ENCODE assay signal across 27 cellular contexts in genomic region chr5:3287516-3287915, GRCh38.
"Had no signal": no experiment of that assay in that cellular context is flagged by ENCODE, and none has a peak within 500 bp of the region (broad histone marks: within the 10 kb centered on the region; RNA-seq: fewer than 3 reads in every experiment).

No MANE protein-coding gene starts in this region.

- H3K27ac ChIP-seq: brain microvascular endothelial cell, coronary artery, dorsolateral prefrontal cortex, esophagus muscularis mucosa, foreskin keratinocyte, gastrocnemius medialis, heart left ventricle had no signal

- DNase-seq: activated CD4-positive, alpha-beta T cell treated with anti-CD3 and anti-CD28 coated beads for 1 hour; activated CD4-positive, alpha-beta T cell treated with anti-CD3 and anti-CD28 coated beads for 48 hours; activated CD4-positive, alpha-beta T cell treated with anti-CD3 and anti-CD28 coated beads, Interleukin-2, amount 50 U/mL, for 1 hour; activated CD4-positive, alpha-beta T cell treated with anti-CD3 and anti-CD28 coated beads, Interleukin-2, amount 50 U/mL, for 48 hours; activated CD8-positive, alpha-beta memory T cell treated with anti-CD3 and anti-CD28 coated beads for 24 hours; activated CD8-positive, alpha-beta T cell treated with anti-CD3 and anti-CD28 coated beads for 36 hours; activated effector memory CD4-positive, alpha-beta T cell treated with Interleukin-2 at 50 U/mL for 16 hours; activated gamma-delta T cell treated with Interleukin-2 at 50 U/mL for 16 hours; activated naive CD4-positive, alpha-beta T cell treated with anti-CD3 and anti-CD28 coated beads, Interleukin-2, amount 50 U/mL, for 16 hours; activated naive CD4-positive, alpha-beta T cell treated with Interleukin-2 at 50 U/mL for 16 hours; activated T-cell treated with anti-CD3 and anti-CD28 coated beads, Interleukin-2, amount 50 U/mL, for 4 hours; amniotic stem cell; anterior cingulate cortex; brain microvascular endothelial cell; dorsolateral prefrontal cortex; effector memory CD4-positive, alpha-beta T cell; erythroblast; foreskin keratinocyte; gastrocnemius medialis; glutamatergic neuron; heart left ventricle; T-helper 2 cell had no signal

- H3K9me3 ChIP-seq: esophagus muscularis mucosa, gastrocnemius medialis, heart left ventricle had no signal

- FAIRE-seq: astrocyte, bronchial epithelial cell had no signal

- H3K4me3 ChIP-seq: coronary artery, dorsolateral prefrontal cortex, esophagus muscularis mucosa, gastrocnemius medialis, heart left ventricle had no signal

- H3K36me3 ChIP-seq: brain microvascular endothelial cell, esophagus muscularis mucosa, gastrocnemius medialis, heart left ventricle had no signal

- H3K27me3 ChIP-seq: brain microvascular endothelial cell, foreskin keratinocyte, gastrocnemius medialis had no signal

- H3K4me1 ChIP-seq: esophagus muscularis mucosa, foreskin keratinocyte, gastrocnemius medialis, heart left ventricle had no signal

- ATAC-seq: activated CD8-positive, alpha-beta T cell treated with anti-CD3 and anti-CD28 coated beads for 36 hours; activated T-cell treated with anti-CD3 and anti-CD28 coated beads, Interleukin-2, amount 50 U/mL, for 4 hours; activated T-helper 17 cell treated with anti-CD3 and anti-CD28 coated beads, Interleukin-2, amount 50 U/mL, for 72 hours; foreskin keratinocyte; gastrocnemius medialis; heart left ventricle had no signal
